ENCODE assay signal across 10 cellular contexts in genomic region chr13:98652721-98653470, GRCh38.
A peak's percentile ranks its signal among the peaks of the same experiment; 100 is the strongest.
DNase-seq lines count a peak whose midpoint lies in the region; ATAC-seq and TF ChIP-seq lines count a peak whose summit lies in the region.
"Had no signal": no experiment of that assay in that cellular context is flagged by ENCODE, and none has a peak within 500 bp of the region (broad histone marks: within the 10 kb centered on the region; RNA-seq: fewer than 3 reads in every experiment).

No MANE protein-coding gene starts in this region.

- H3K4me1 ChIP-seq in CD8-positive, alpha-beta memory T cell (ENCODE audit: insufficient read depth, low read length), result no peaks in the 10 kb centered on the region
- H3K4me1 ChIP-seq in hepatocyte (ENCODE audit: insufficient read depth), result peaks cover 21% of the 10 kb centered on the region
- H3K4me1 ChIP-seq in tibial nerve, result peaks cover 0 to 12% (median 4%) of the 10 kb centered on the region in 4 donors

- TF ChIP-seq POLR2A in tibial nerve (IDR thresholded peaks at IDR 0.05), result no peak

- H3K4me1 Mint-ChIP-seq in CD8-positive, alpha-beta memory T cell, result peaks cover 2 to 6% (median 5%) of the 10 kb centered on the region in 3 donors
- peaks cover 8% of the 10 kb centered on the region for H3K4me1 Mint-ChIP-seq in stimulated activated effector memory CD8-positive, alpha-beta T cell treated with anti-CD3 and anti-CD28 coated beads, Interleukin-12 subunit alpha, Interleukin-12 subunit beta, amount 100 ng/mL, for 72 hours

- H3K36me3 Mint-ChIP-seq in CD8-positive, alpha-beta memory T cell, result no peaks in the 10 kb centered on the region
- no peaks in the 10 kb centered on the region for H3K36me3 Mint-ChIP-seq in stimulated activated effector memory CD8-positive, alpha-beta T cell treated with anti-CD3 and anti-CD28 coated beads, Interleukin-12 subunit alpha, Interleukin-12 subunit beta, amount 100 ng/mL, for 72 hours
- H3K36me3 Mint-ChIP-seq: naive B cell had no signal

- CTCF ChIA-PET in CD8-positive, alpha-beta memory T cell (lab: Charles Lee), result interaction anchor here (0.6 to 5.8 kb wide), 51 partner anchors 10 to 300 kb away, joined by 3 to 151 read pairs (median 4); no protein-coding TSS in a partner anchor

- no peak for TF ChIP-seq EP300 in tibial nerve (IDR thresholded peaks at IDR 0.05)

- ATAC-seq in GM19395 (IDR thresholded peaks at IDR 0.05; ENCODE audit: unreplicated experiment) (peak; percentile 44), HG03521 (IDR thresholded peaks at IDR 0.05; ENCODE audit: unreplicated experiment) (peak; percentile 30)
- ATAC-seq in stimulated activated effector memory CD8-positive, alpha-beta T cell treated with anti-CD3 and anti-CD28 coated beads, Interleukin-12 subunit alpha, Interleukin-12 subunit beta, amount 100 ng/mL, for 72 hours, result no peak

- peak overlapping the region; percentile 38 for H2AFZ ChIP-seq in hepatocyte

- no peaks in the 10 kb centered on the region for H3K79me2 ChIP-seq in hepatocyte

- peaks cover 0 to 11% of the 10 kb centered on the region in 2 donors for H3K27me3 Mint-ChIP-seq in CD8-positive, alpha-beta memory T cell

- WGBS in hepatocyte (ENCODE audit: low lambda C conversion rate, missing lambda C conversion rate), result 40% methylated on average over 4 of the region's 4 CpGs
- WGBS in tibial nerve, 2 donors, result 45 to 49% methylated on average over 4 of the region's 4 CpGs

- no peaks in the 10 kb centered on the region for H3K36me3 ChIP-seq in CD8-positive, alpha-beta memory T cell (ENCODE audit: insufficient read depth, low read length)
- H3K36me3 ChIP-seq in hepatocyte (replicated peaks; ENCODE audit: insufficient read depth, low read depth), result no peaks in the 10 kb centered on the region
- no peaks in the 10 kb centered on the region for H3K36me3 ChIP-seq in tibial nerve

- H3K27ac ChIP-seq in CD8-positive, alpha-beta memory T cell (ENCODE audit: low read depth, low read length), result no peak overlapping the region
- H3K27ac ChIP-seq in hepatocyte (peak overlapping the region; percentile 24), tibial nerve (no peak overlapping the region)

- DNase-seq in CD8-positive, alpha-beta memory T cell, result no peak
- DNase-seq in hepatocyte (ENCODE audit: low spot score), result no peak
- DNase-seq in activated effector memory CD4-positive, alpha-beta T cell treated with Interleukin-2 at 50 U/mL for 16 hours, result no peak
- DNase-seq in tibial nerve (ENCODE audit: low spot score in 2 of 2), result no peak
- DNase-seq in stimulated activated effector memory CD8-positive, alpha-beta T cell treated with anti-CD3 and anti-CD28 coated beads, Interleukin-12 subunit alpha, Interleukin-12 subunit beta, amount 100 ng/mL, for 72 hours (ENCODE audit: low spot score in 2 of 2), result no peak
- DNase-seq in H4 (ENCODE audit: low spot score), result no peak
- DNase-seq: SIG-M5 had no signal

- no peaks in the 10 kb centered on the region for H4K20me1 ChIP-seq in hepatocyte (ENCODE audit: insufficient read depth, poor library complexity, severe bottlenecking)

- TF ChIP-seq CTCF in hepatocyte (IDR thresholded peaks at IDR 0.05; ENCODE audit: poor library complexity) (no peak), tibial nerve (IDR thresholded peaks at IDR 0.05) (no peak)

- H3K4me3 ChIP-seq in CD8-positive, alpha-beta memory T cell (ENCODE audit: low read length), result no peak overlapping the region
- no peak overlapping the region for H3K4me3 ChIP-seq in hepatocyte
- no peak overlapping the region for H3K4me3 ChIP-seq in tibial nerve

- H3K4me3 Mint-ChIP-seq in CD8-positive, alpha-beta memory T cell, result peak overlapping the region in 6 of 7 donors; percentile 44 to 82 (median 68)
- H3K4me3 Mint-ChIP-seq in stimulated activated effector memory CD8-positive, alpha-beta T cell treated with anti-CD3 and anti-CD28 coated beads, Interleukin-12 subunit alpha, Interleukin-12 subunit beta, amount 100 ng/mL, for 72 hours, result no peak overlapping the region

- H3K9me3 Mint-ChIP-seq in CD8-positive, alpha-beta memory T cell, result no peaks in the 10 kb centered on the region
- H3K9me3 Mint-ChIP-seq in stimulated activated effector memory CD8-positive, alpha-beta T cell treated with anti-CD3 and anti-CD28 coated beads, Interleukin-12 subunit alpha, Interleukin-12 subunit beta, amount 100 ng/mL, for 72 hours, result no peaks in the 10 kb centered on the region
- H3K9me3 Mint-ChIP-seq: naive B cell had no signal

- H3K4me2 ChIP-seq in hepatocyte, result peak overlapping the region; percentile 52

- H3K27me3 ChIP-seq in CD8-positive, alpha-beta memory T cell (ENCODE audit: insufficient read depth, low read length, poor library complexity, severe bottlenecking), result no peaks in the 10 kb centered on the region
- no peaks in the 10 kb centered on the region for H3K27me3 ChIP-seq in hepatocyte
- no peaks in the 10 kb centered on the region for H3K27me3 ChIP-seq in tibial nerve

- H3K9me2 ChIP-seq in hepatocyte (replicated peaks; ENCODE audit: insufficient read depth), result no peaks in the 10 kb centered on the region

- H3K9me3 ChIP-seq in CD8-positive, alpha-beta memory T cell (ENCODE audit: low read length), result no peaks in the 10 kb centered on the region
- H3K9me3 ChIP-seq in hepatocyte (ENCODE audit: low read depth) (no peaks in the 10 kb centered on the region), tibial nerve (no peaks in the 10 kb centered on the region)

- POLR2A ChIA-PET in CD8-positive, alpha-beta memory T cell (lab: Charles Lee), result interaction anchor here (1.6 kb wide), 1 partner anchor 207 kb away, joined by 8 read pairs; no protein-coding TSS in a partner anchor

- H3K27ac Mint-ChIP-seq in CD8-positive, alpha-beta memory T cell, result peak overlapping the region in 2 of 8 donors; percentile 27 to 61
- H3K27ac Mint-ChIP-seq in stimulated activated effector memory CD8-positive, alpha-beta T cell treated with anti-CD3 and anti-CD28 coated beads, Interleukin-12 subunit alpha, Interleukin-12 subunit beta, amount 100 ng/mL, for 72 hours, result no peak overlapping the region
